20 cellular contexts compared by ENCODE assay signal in genomic region chr3:122213650-122214049, GRCh38. TPM values are rescaled to one million over a fixed set of nuclear protein-coding genes. Genes with fewer than 3 reads are reported as not detected.
DNase-seq lines count a peak whose midpoint lies in the region; ATAC-seq and TF ChIP-seq lines count a peak whose summit lies in the region.
"Had no signal": no experiment of that assay in that cellular context is flagged by ENCODE, and none has a peak within 500 bp of the region (broad histone marks: within the 10 kb centered on the region; RNA-seq: fewer than 3 reads in every experiment).

No MANE protein-coding gene starts in this region.

- H3K4me3 Mint-ChIP-seq in activated T-cell treated with anti-CD3 and anti-CD28 coated beads, Interleukin-2, amount 50 U/mL, for 72 hours = no peak overlapping the region
- H3K4me3 Mint-ChIP-seq in activated T-helper 17 cell treated with anti-CD3 and anti-CD28 coated beads, Interleukin-2, amount 50 U/mL, for 72 hours = no peak overlapping the region
- H3K4me3 Mint-ChIP-seq in nephron (no peak overlapping the region), T-cell (no peak overlapping the region)
- H3K4me3 Mint-ChIP-seq in stimulated activated effector memory CD8-positive, alpha-beta T cell treated with anti-CD3 and anti-CD28 coated beads, Interleukin-12 subunit alpha, Interleukin-12 subunit beta, amount 100 ng/mL, for 72 hours = no peak overlapping the region
- H3K4me3 Mint-ChIP-seq: CD4-positive, alpha-beta memory T cell; HFFc6 had no signal

- TF ChIP-seq CTCF in nephron (IDR thresholded peaks at IDR 0.05; ENCODE audit: unreplicated experiment in 3 of 3) = no peak

- H3K27ac Mint-ChIP-seq in activated T-cell treated with anti-CD3 and anti-CD28 coated beads, Interleukin-2, amount 50 U/mL, for 72 hours = no peak overlapping the region
- no peak overlapping the region for H3K27ac Mint-ChIP-seq in activated T-helper 17 cell treated with anti-CD3 and anti-CD28 coated beads, Interleukin-2, amount 50 U/mL, for 72 hours
- peak overlapping the region in 2 of 3 experiments; percentile 60 to 74 for H3K27ac Mint-ChIP-seq in nephron
- H3K27ac Mint-ChIP-seq in stimulated activated effector memory CD8-positive, alpha-beta T cell treated with anti-CD3 and anti-CD28 coated beads, Interleukin-12 subunit alpha, Interleukin-12 subunit beta, amount 100 ng/mL, for 72 hours = no peak overlapping the region
- H3K27ac Mint-ChIP-seq in T-cell = no peak overlapping the region
- H3K27ac Mint-ChIP-seq: HFFc6 had no signal

- H3K27me3 Mint-ChIP-seq in activated T-cell treated with anti-CD3 and anti-CD28 coated beads, Interleukin-2, amount 50 U/mL, for 72 hours (ENCODE audit: low read depth) = peaks cover 24% of the 10 kb centered on the region
- H3K27me3 Mint-ChIP-seq in activated T-helper 17 cell treated with anti-CD3 and anti-CD28 coated beads, Interleukin-2, amount 50 U/mL, for 72 hours = peaks cover 9% of the 10 kb centered on the region
- H3K27me3 Mint-ChIP-seq in nephron (ENCODE audit: low read depth) (no peaks in the 10 kb centered on the region), T-cell (peaks cover 12 to 22% of the 10 kb centered on the region in 2 donors)

- H3K9me3 Mint-ChIP-seq in activated T-cell treated with anti-CD3 and anti-CD28 coated beads, Interleukin-2, amount 50 U/mL, for 72 hours = peaks cover 0 to 3% of the 10 kb centered on the region in 2 donors
- H3K9me3 Mint-ChIP-seq in activated T-helper 17 cell treated with anti-CD3 and anti-CD28 coated beads, Interleukin-2, amount 50 U/mL, for 72 hours = no peaks in the 10 kb centered on the region
- no peaks in the 10 kb centered on the region for H3K9me3 Mint-ChIP-seq in nephron
- H3K9me3 Mint-ChIP-seq in stimulated activated effector memory CD8-positive, alpha-beta T cell treated with anti-CD3 and anti-CD28 coated beads, Interleukin-12 subunit alpha, Interleukin-12 subunit beta, amount 100 ng/mL, for 72 hours = no peaks in the 10 kb centered on the region
- H3K9me3 Mint-ChIP-seq in T-cell = no peaks in the 10 kb centered on the region
- H3K9me3 Mint-ChIP-seq: HFFc6 had no signal

- no peak for DNase-seq in activated T-cell treated with anti-CD3 and anti-CD28 coated beads, Interleukin-2, amount 50 U/mL, for 72 hours
- no peak for DNase-seq in activated T-cell treated with anti-CD3 and anti-CD28 coated beads, Interleukin-2, amount 50 U/mL, for 1 hour
- no peak for DNase-seq in stimulated activated effector memory CD8-positive, alpha-beta T cell treated with anti-CD3 and anti-CD28 coated beads, Interleukin-12 subunit alpha, Interleukin-12 subunit beta, amount 100 ng/mL, for 72 hours (ENCODE audit: low spot score in 2 of 2)
- no peak for DNase-seq in stimulated activated CD4-positive, alpha-beta T cell treated with anti-CD3 and anti-CD28 coated beads, Interleukin-15, amount 100 ng/mL, for 24 hours
- no peak for DNase-seq in T-cell
- DNase-seq: C1 segment of cervical spinal cord; Calu3; CD4-positive, alpha-beta memory T cell; COR-L47; DMS53; DMS79 treated with DMSO at 0.1 percent for 48 hours; GF-D8; GOT3; HFFc6 had no signal

- POLR2A ChIA-PET in T-cell (lab: Charles Lee) = no interaction called here

- H3K36me3 Mint-ChIP-seq in activated T-cell treated with anti-CD3 and anti-CD28 coated beads, Interleukin-2, amount 50 U/mL, for 72 hours (ENCODE audit: insufficient read depth in 2 of 2) = no peaks in the 10 kb centered on the region
- no peaks in the 10 kb centered on the region for H3K36me3 Mint-ChIP-seq in activated T-helper 17 cell treated with anti-CD3 and anti-CD28 coated beads, Interleukin-2, amount 50 U/mL, for 72 hours (ENCODE audit: low read depth)
- H3K36me3 Mint-ChIP-seq in nephron (ENCODE audit: low read depth) = no peaks in the 10 kb centered on the region
- no peaks in the 10 kb centered on the region for H3K36me3 Mint-ChIP-seq in stimulated activated effector memory CD8-positive, alpha-beta T cell treated with anti-CD3 and anti-CD28 coated beads, Interleukin-12 subunit alpha, Interleukin-12 subunit beta, amount 100 ng/mL, for 72 hours
- H3K36me3 Mint-ChIP-seq in T-cell = no peaks in the 10 kb centered on the region
- H3K36me3 Mint-ChIP-seq: CD4-positive, alpha-beta memory T cell had no signal

- H3K4me1 Mint-ChIP-seq in activated T-cell treated with anti-CD3 and anti-CD28 coated beads, Interleukin-2, amount 50 U/mL, for 72 hours (ENCODE audit: low read depth) = no peaks in the 10 kb centered on the region
- H3K4me1 Mint-ChIP-seq in activated T-helper 17 cell treated with anti-CD3 and anti-CD28 coated beads, Interleukin-2, amount 50 U/mL, for 72 hours = no peaks in the 10 kb centered on the region
- H3K4me1 Mint-ChIP-seq in nephron (no peaks in the 10 kb centered on the region), T-cell (no peaks in the 10 kb centered on the region)
- peaks cover 2% of the 10 kb centered on the region for H3K4me1 Mint-ChIP-seq in stimulated activated effector memory CD8-positive, alpha-beta T cell treated with anti-CD3 and anti-CD28 coated beads, Interleukin-12 subunit alpha, Interleukin-12 subunit beta, amount 100 ng/mL, for 72 hours
- H3K4me1 Mint-ChIP-seq: CD4-positive, alpha-beta memory T cell had no signal

- ATAC-seq in activated T-cell treated with anti-CD3 and anti-CD28 coated beads, Interleukin-2, amount 50 U/mL, for 72 hours (replicated peaks in 1 of 2) = peak; percentile 27 to 48
- ATAC-seq in activated T-helper 17 cell treated with anti-CD3 and anti-CD28 coated beads, Interleukin-2, amount 50 U/mL, for 72 hours (replicated peaks) = peak; percentile 91
- peak; percentile 78 for ATAC-seq in stimulated activated effector memory CD8-positive, alpha-beta T cell treated with anti-CD3 and anti-CD28 coated beads, Interleukin-12 subunit alpha, Interleukin-12 subunit beta, amount 100 ng/mL, for 72 hours
- no peak for ATAC-seq in T-cell (replicated peaks in 1 of 4)

- CTCF ChIA-PET in T-cell (lab: Charles Lee) = no interaction called here

RNA-seq across cellular contexts. Expression of gene CASR, which starts 30.2 kb away (rescaled TPM):
- under 1 TPM; 0.17 to 0.23 TPM for total RNA-seq in activated T-cell treated with anti-CD3 and anti-CD28 coated beads, Interleukin-2, amount 50 U/mL, for 72 hours
- total RNA-seq in activated T-helper 17 cell treated with anti-CD3 and anti-CD28 coated beads, Interleukin-2, amount 50 U/mL, for 72 hours = 1 to 10 TPM in 1 of 2 donors, under 1 TPM in 1; 0.82 to 3.9 TPM
- under 1 TPM in 2 of 5 donors, not detected in 3; 0.03 to 0.21 TPM for total RNA-seq in T-cell
- total RNA-seq: A172, A673, Daoy, G401 had no signal

Comparison
In these comparisons a context has a peak if more than half of its experiments do, and no peak if none do; other contexts are left out.
1. ATAC-seq: peak in activated T-cell treated with anti-CD3 and anti-CD28 coated beads, Interleukin-2, amount 50 U/mL, for 72 hours (2 of 2), activated T-helper 17 cell treated with anti-CD3 and anti-CD28 coated beads, Interleukin-2, amount 50 U/mL, for 72 hours (single experiment) and stimulated activated effector memory CD8-positive, alpha-beta T cell treated with anti-CD3 and anti-CD28 coated beads, Interleukin-12 subunit alpha, Interleukin-12 subunit beta, amount 100 ng/mL, for 72 hours (single experiment); none in T-cell (0 of 4).
2. H3K27ac Mint-ChIP-seq: peak in nephron (2 of 3); none in activated T-cell treated with anti-CD3 and anti-CD28 coated beads, Interleukin-2, amount 50 U/mL, for 72 hours (single experiment), activated T-helper 17 cell treated with anti-CD3 and anti-CD28 coated beads, Interleukin-2, amount 50 U/mL, for 72 hours (single experiment), stimulated activated effector memory CD8-positive, alpha-beta T cell treated with anti-CD3 and anti-CD28 coated beads, Interleukin-12 subunit alpha, Interleukin-12 subunit beta, amount 100 ng/mL, for 72 hours (single experiment) and T-cell (0 of 2).